In the genomic region with DNA sequence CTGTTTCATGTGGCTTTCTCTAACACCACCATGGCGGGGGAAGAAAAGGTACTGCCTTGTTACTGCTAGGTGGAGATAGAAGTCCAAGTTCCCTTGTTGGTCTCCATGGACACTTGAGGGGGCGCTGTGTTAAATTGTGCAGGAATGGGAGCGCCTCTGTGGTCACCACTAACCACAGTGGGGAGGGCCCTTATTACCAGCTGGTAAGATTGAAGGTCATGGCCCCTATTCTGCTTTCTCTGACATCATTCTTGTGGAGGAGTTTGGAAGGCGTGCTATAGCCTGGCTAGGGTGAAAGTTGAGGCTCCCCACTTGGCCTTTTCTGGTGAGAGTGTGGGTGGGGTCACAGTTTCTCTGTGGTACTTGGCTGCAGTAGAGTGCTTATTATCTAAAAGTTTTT, we compare ENCODE assay signal across 10 cellular contexts. TPM values are rescaled to one million over a fixed set of nuclear protein-coding genes. Genes with fewer than 3 reads are reported as not detected.
DNase-seq lines count a peak whose midpoint lies in the region; ATAC-seq, FAIRE-seq and TF ChIP-seq lines count a peak whose summit lies in the region.
"Had no signal": no experiment of that assay in that cellular context is flagged by ENCODE, and none has a peak within 500 bp of the region (broad histone marks: within the 10 kb centered on the region; RNA-seq: fewer than 3 reads in every experiment).

No MANE protein-coding gene starts in this region.

- CTCF ChIA-PET in HepG2 (lab: Yijun Ruan, JAX; ENCODE audit: low intra/inter-chr PET ratio, low total read pairs): no interaction called here

- no peak overlapping the region for H2AFZ ChIP-seq in HepG2 (ENCODE audit: low read length)

- peaks cover 0 to 1% of the 10 kb centered on the region in 2 experiments; a peak in 2 of 5 replicates for H3K27me3 ChIP-seq in HepG2 (ENCODE audit: control insufficient read depth in 1 of 2, insufficient read depth in 2 of 2, low read length in 2 of 2)
- H3K27me3 ChIP-seq in right lobe of liver: no peaks in the 10 kb centered on the region
- H3K27me3 ChIP-seq: upper lobe of left lung had no signal

- TF ChIP-seq RAD21 in HepG2 (CRISPR knock-in tag; IDR thresholded peaks at IDR 0.05): no peak

- TF ChIP-seq EP300 in HepG2 (IDR thresholded peaks at IDR 0.05; ENCODE audit: low read depth in 2 of 2, low read length in 2 of 2): no peak
- no peak for TF ChIP-seq EP300 in HepG2 (CRISPR knock-in tag; IDR thresholded peaks at IDR 0.05; ENCODE audit: borderline replicate concordance)

- in situ Hi-C loops in HepG2 (cut with HindIII; ENCODE audit: extremely low pct_ligation_motif_present, low pct_unique_long_range_greater_than_20kb): no loop called here

- H3K4me3 ChIP-seq in HepG2 (replicated peaks in 1 of 3; ENCODE audit: insufficient read depth in 1 of 3, low read depth in 2 of 3, low read length in 3 of 3): no peak overlapping the region
- no peak overlapping the region for H3K4me3 ChIP-seq in right lobe of liver
- H3K4me3 ChIP-seq: upper lobe of left lung had no signal

- H3K79me2 ChIP-seq in HepG2 (ENCODE audit: insufficient read depth, low read length): no peaks in the 10 kb centered on the region

- H3K9me3 ChIP-seq in HepG2 (ENCODE audit: low read length): no peaks in the 10 kb centered on the region
- H3K9me3 ChIP-seq in right lobe of liver: no peaks in the 10 kb centered on the region
- H3K9me3 ChIP-seq: upper lobe of left lung had no signal

- WGBS in HepG2 (ENCODE audit: low lambda C conversion rate): 35% methylated on average over 4 of the region's 4 CpGs
- 48% methylated on average over 2 of the region's 4 CpGs for WGBS in right lobe of liver (ENCODE audit: insufficient coverage, low coverage, low lambda C conversion rate, missing lambda C conversion rate)

- H3K4me1 ChIP-seq in HepG2 (ENCODE audit: insufficient read depth, low read length): no peaks in the 10 kb centered on the region
- no peaks in the 10 kb centered on the region for H3K4me1 ChIP-seq in right lobe of liver
- H3K4me1 ChIP-seq: upper lobe of left lung had no signal

- no peak overlapping the region for H3K4me2 ChIP-seq in HepG2 (ENCODE audit: low read depth, low read length)

- no TSS peak for BruUV-seq in HepG2 (replicated peaks; lab: Mats Ljungman, UMichigan)

- TF ChIP-seq POLR2A in HepG2 (IDR thresholded peaks at IDR 0.05; ENCODE audit: insufficient read depth in 1 of 2, low read depth in 2 of 2, low read length in 2 of 2) (no peak), right lobe of liver (IDR thresholded peaks at IDR 0.05) (no peak)

- H3K27ac ChIP-seq in HepG2 (ENCODE audit: extremely low read length, insufficient read depth, low read length) (no peak overlapping the region), right lobe of liver (no peak overlapping the region)
- H3K27ac ChIP-seq: upper lobe of left lung had no signal

- H3K9ac ChIP-seq in HepG2 (ENCODE audit: insufficient read depth, low read depth, low read length): no peak overlapping the region

- H3K36me3 ChIP-seq in HepG2 (replicated peaks in 1 of 2; ENCODE audit: control insufficient read depth in 1 of 2, insufficient read depth in 2 of 2, low read length in 2 of 2) (no peaks in the 10 kb centered on the region), right lobe of liver (no peaks in the 10 kb centered on the region)
- H3K36me3 ChIP-seq: upper lobe of left lung had no signal

- TF ChIP-seq CTCF in HepG2 (CRISPR knock-in tag; IDR thresholded peaks at IDR 0.05): peak; percentile 20; the same call in 1 of the 2 replicates
- no peak for TF ChIP-seq CTCF in right lobe of liver (IDR thresholded peaks at IDR 0.05)

- intact Hi-C loops in HepG2 (cut with micrococcal nuclease; ENCODE audit: unreplicated experiment): no loop called here
- intact Hi-C loops in right lobe of liver (cut with DNase I): no loop called here

- POLR2A ChIA-PET in HepG2 (lab: Yijun Ruan, JAX): no interaction called here

- ATAC-seq in HepG2: peak; percentile 47
- no peak for ATAC-seq in right lobe of liver
- peak; percentile 53 for ATAC-seq in HG03045 (IDR thresholded peaks at IDR 0.05; ENCODE audit: unreplicated experiment)
- ATAC-seq in HG02623 (IDR thresholded peaks at IDR 0.05; ENCODE audit: unreplicated experiment): no peak

- FAIRE-seq in HepG2 (lab: Jason Lieb, UNC): no peak

- H4K20me1 ChIP-seq in HepG2 (ENCODE audit: insufficient read depth, low read length): no peaks in the 10 kb centered on the region

- DNase-seq in HepG2 (ENCODE audit: low spot score) (no peak), right lobe of liver (no peak), amniotic epithelial cell (ENCODE audit: low read depth) (peak; percentile 34), NCI-H1417 treated with DMSO at 0.1 percent for 48 hours (lab: John Stamatoyannopoulos, UW) (no peak), NCI-H1436 (lab: John Stamatoyannopoulos, UW) (no peak), GM03348 (ENCODE audit: low spot score) (no peak)
- DNase-seq: NCI-H446, upper lobe of left lung had no signal

TF ChIP-seq in HepG2, 621 proteins besides CTCF, POLR2A, EP300 and RAD21:
- TF ChIP-seq ZNF253 (CRISPR knock-in tag; IDR thresholded peaks at IDR 0.05; ENCODE audit: borderline replicate concordance) (no peak), NKX3-1 (CRISPR knock-in tag; IDR thresholded peaks at IDR 0.05) (no peak), CSRNP2 (CRISPR knock-in tag; conservative IDR thresholded peaks at IDR 0.05; ENCODE audit: low read depth) (no peak), ZNF605 (CRISPR knock-in tag; IDR thresholded peaks at IDR 0.05) (no peak), ZNF75D (CRISPR knock-in tag; IDR thresholded peaks at IDR 0.05; ENCODE audit: borderline replicate concordance) (no peak), TRIM24 (CRISPR knock-in tag; IDR thresholded peaks at IDR 0.05) (no peak)

RNA-seq across cellular contexts. Expression of gene MXI1, which starts 14.9 kb away (rescaled TPM):
- total RNA-seq in HepG2 (2016; rRNA removed; fragmentation: Illumina TruSeq; extraction: Trizol) (6.6 and 10.1 TPM in 2 replicates), right lobe of liver (10 to 100 TPM; 17.1 to 32.6 (median 26.5) TPM)
- total RNA-seq in HepG2 (2016; cell fraction: cytosol; rRNA removed; fragmentation: Illumina TruSeq; extraction: Trizol; ENCODE audit: low read depth): 4.5 and 5.3 TPM in 2 replicates
- 6.8 TPM in 2 replicates for total RNA-seq in HepG2 (2016; cell fraction: insoluble cytoplasmic fraction; rRNA removed; fragmentation: Illumina TruSeq; extraction: Trizol)
- total RNA-seq in HepG2 (2016; cell fraction: membrane; rRNA removed; fragmentation: Illumina TruSeq; extraction: Trizol): 12.9 and 14.7 TPM in 2 replicates
- 5.4 and 5.6 TPM in 2 replicates for total RNA-seq in HepG2 (2016; cell fraction: nucleus; rRNA removed; fragmentation: Illumina TruSeq; extraction: Trizol)
- 22.0 and 22.2 TPM in 2 replicates for polyA plus RNA-seq in HepG2 (2011; rRNA removed)
- 13.1 and 16.9 TPM in 2 replicates for polyA plus RNA-seq in HepG2 (2011; cell fraction: cytosol; rRNA removed)
- polyA plus RNA-seq in HepG2 (2011; cell fraction: nucleus; rRNA removed): 9.3 and 11.4 TPM in 2 replicates
- 39.3 and 44.8 TPM in 2 replicates for polyA plus RNA-seq in HepG2 (2012)
- 6.1 and 7.9 TPM in 2 replicates for polyA plus RNA-seq in HepG2 (2016; cell fraction: cytosol; fragmentation: Illumina TruSeq; extraction: Trizol; ENCODE audit: low read depth)
- polyA plus RNA-seq in HepG2 (2016; cell fraction: insoluble cytoplasmic fraction; fragmentation: Illumina TruSeq; extraction: Trizol; ENCODE audit: low read depth): 7.9 and 8.0 TPM in 2 replicates
- polyA plus RNA-seq in HepG2 (2016; cell fraction: membrane; fragmentation: Illumina TruSeq; extraction: Trizol; ENCODE audit: low read depth): 12.7 and 14.2 TPM in 2 replicates
- 16.1 and 16.4 TPM in 2 replicates for polyA plus RNA-seq in HepG2 (2016; cell fraction: nucleus; fragmentation: Illumina TruSeq; extraction: Trizol; ENCODE audit: insufficient read depth, low read depth)
- polyA minus RNA-seq in HepG2 (2011; rRNA and poly(A)+ RNA removed; ENCODE audit: low replicate concordance): 12.4 and 19.6 TPM in 2 replicates
- polyA minus RNA-seq in HepG2 (2011; cell fraction: cytosol; rRNA and poly(A)+ RNA removed): 23.8 and 27.6 TPM in 2 replicates
- polyA minus RNA-seq in HepG2 (2011; cell fraction: nucleus; rRNA and poly(A)+ RNA removed): 25.0 and 35.5 TPM in 2 replicates

Comparison
In these comparisons a context has a peak if more than half of its experiments do, and no peak if none do; other contexts are left out.
1. ATAC-seq: peak in HepG2 (single experiment) and HG03045 (single experiment); none in right lobe of liver (0 of 4) and HG02623 (single experiment).